17 cellular contexts compared by ENCODE assay signal in genomic region chr7:46173526-46174191, GRCh38.
DNase-seq lines count a peak whose midpoint lies in the region; ATAC-seq and TF ChIP-seq lines count a peak whose summit lies in the region.
"Had no signal": no experiment of that assay in that cellular context is flagged by ENCODE, and none has a peak within 500 bp of the region (broad histone marks: within the 10 kb centered on the region; RNA-seq: fewer than 3 reads in every experiment).

No MANE protein-coding gene starts in this region.

- no peak for TF ChIP-seq POLR2A in stomach (IDR thresholded peaks at IDR 0.05)

- intact Hi-C loops in Right ventricle myocardium superior (cut with DNase I) = no loop called here
- intact Hi-C loops in stomach (cut with DNase I; ENCODE audit: low total_unique reads) = no loop called here

- no peak for TF ChIP-seq CTCF in stomach (IDR thresholded peaks at IDR 0.05)
- TF ChIP-seq CTCF in foreskin keratinocyte (conservative IDR thresholded peaks at IDR 0.05) = no peak

- WGBS in mesodermal cell (ENCODE audit: insufficient coverage in 2 of 2), 2 experiments = 89 to 91% methylated on average over 11 to 12 of the region's 14 CpGs
- 34 to 51% (median 38%) methylated on average over 14 of the region's 14 CpGs for WGBS in stomach, 5 donors

- DNase-seq in H4 (ENCODE audit: low spot score) = peak; percentile 62
- DNase-seq in Right ventricle myocardium superior = peak; percentile 74
- peak; percentile 65 for DNase-seq in stomach
- no peak for DNase-seq in activated T-cell treated with anti-CD3 and anti-CD28 coated beads, Interleukin-2, amount 50 U/mL, for 48 hours
- no peak for DNase-seq in amniotic stem cell (lab: John Stamatoyannopoulos, UW)
- DNase-seq in foreskin keratinocyte = no peak
- DNase-seq: activated CD4-positive, alpha-beta memory T cell treated with anti-CD3 and anti-CD28 coated beads for 36 hours; activated naive CD8-positive, alpha-beta T cell treated with anti-CD3 and anti-CD28 coated beads, Interleukin-2, amount 10 ng/mL, durations not matched to agents 7 days and 5 days; activated T-cell treated with anti-CD3 and anti-CD28 coated beads, Interleukin-2, amount 50 U/mL, for 4 hours; Caco-2; central memory CD4-positive, alpha-beta T cell; effector memory CD4-positive, alpha-beta T cell; NCI-H1105; stimulated activated naive CD4-positive, alpha-beta T cell treated with Interleukin-2 at 50 U/mL for 16 hours; SW 1271 had no signal

- H3K27me3 ChIP-seq in stomach = no peaks in the 10 kb centered on the region
- no peaks in the 10 kb centered on the region for H3K27me3 ChIP-seq in foreskin keratinocyte

- H3K4me1 ChIP-seq in mesodermal cell (ENCODE audit: control insufficient read depth, insufficient read depth, low read length, poor library complexity, severe bottlenecking) = peaks cover 12% of the 10 kb centered on the region
- peaks cover 0 to 13% (median 5%) of the 10 kb centered on the region in 4 donors for H3K4me1 ChIP-seq in stomach
- peaks cover 7% of the 10 kb centered on the region for H3K4me1 ChIP-seq in foreskin keratinocyte
- H3K4me1 ChIP-seq: Caco-2 had no signal

- H3K9me3 ChIP-seq in mesodermal cell (ENCODE audit: control insufficient read depth, low read length) (peaks cover 3% of the 10 kb centered on the region), stomach (no peaks in the 10 kb centered on the region)
- H3K9me3 ChIP-seq: Caco-2 had no signal

- H3K27ac ChIP-seq in mesodermal cell (ENCODE audit: low read depth, low read length, severe bottlenecking) (peak overlapping the region; percentile 36), stomach (peak overlapping the region in 3 of 5 donors; percentile 11 to 26 (median 19)), foreskin keratinocyte (no peak overlapping the region)

- no peak overlapping the region for H3K4me3 ChIP-seq in mesodermal cell (ENCODE audit: extremely low read depth, insufficient read depth, low read length, poor library complexity, severe bottlenecking)
- no peak overlapping the region for H3K4me3 ChIP-seq in stomach

- peak; percentile 98 for ATAC-seq in Right ventricle myocardium superior (ENCODE audit: poor library complexity)
- no peak for ATAC-seq in HG02588 (IDR thresholded peaks at IDR 0.05; ENCODE audit: unreplicated experiment)
- ATAC-seq in foreskin keratinocyte = no peak
- ATAC-seq: activated T-cell treated with anti-CD3 and anti-CD28 coated beads, Interleukin-2, amount 50 U/mL, for 4 hours had no signal

- TF ChIP-seq EP300 in stomach (IDR thresholded peaks at IDR 0.05) = no peak

- H3K36me3 ChIP-seq in mesodermal cell (ENCODE audit: control insufficient read depth, insufficient read depth, low read length) (no peaks in the 10 kb centered on the region), stomach (no peaks in the 10 kb centered on the region)

Comparison
In these comparisons a context has a peak if more than half of its experiments do, and no peak if none do; other contexts are left out.
1. DNase-seq: peak in H4 (single experiment), Right ventricle myocardium superior (single experiment) and stomach (single experiment); none in activated T-cell treated with anti-CD3 and anti-CD28 coated beads, Interleukin-2, amount 50 U/mL, for 48 hours (0 of 2), amniotic stem cell (single experiment) and foreskin keratinocyte (0 of 2).